Comparison of ENCODE assay signal across 1 cellular context in genomic region chrX:44944894-44945293, GRCh38.
TF ChIP-seq lines count a peak whose summit lies in the region.

No MANE protein-coding gene starts in this region.

TF ChIP-seq in A549, 52 proteins besides CTCF, POLR2A, EP300 and RAD21 (continued from another document):
- TF ChIP-seq REST (IDR thresholded peaks at IDR 0.05) (no peak), ESRRA (IDR thresholded peaks at IDR 0.05; ENCODE audit: borderline replicate concordance, low read length) (no peak), CHD4 (IDR thresholded peaks at IDR 0.05; ENCODE audit: borderline replicate concordance) (no peak), FOXS1 (CRISPR knock-in tag; IDR thresholded peaks at IDR 0.05) (no peak), CBX2 (IDR thresholded peaks at IDR 0.05; ENCODE audit: borderline replicate concordance, low read depth) (no peak), EHF (CRISPR knock-in tag; IDR thresholded peaks at IDR 0.05) (no peak), SMC3 (IDR thresholded peaks at IDR 0.05) (no peak)
